In the genomic region with DNA sequence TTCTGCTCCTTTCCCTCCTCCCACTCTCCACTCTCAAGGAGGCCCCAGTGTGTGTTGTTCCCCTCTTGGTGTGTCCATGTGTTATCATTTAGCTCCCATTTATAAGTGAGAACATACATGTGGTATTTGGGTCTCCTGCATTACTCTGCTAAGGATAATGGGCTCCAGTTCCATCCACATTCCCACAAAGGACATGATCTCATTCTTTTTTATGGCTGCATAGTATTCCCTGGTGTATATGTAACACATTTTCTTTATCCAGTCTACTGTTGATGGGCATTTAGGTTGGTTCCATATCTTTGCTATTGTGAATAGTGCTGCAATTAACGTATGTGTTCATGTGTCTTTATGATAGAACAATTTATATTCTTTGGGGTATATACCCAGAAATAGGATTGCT, we compare ENCODE assay signal across 19 cellular contexts.
"Had no signal": no experiment of that assay in that cellular context is flagged by ENCODE, and none has a peak within 500 bp of the region (broad histone marks: within the 10 kb centered on the region; RNA-seq: fewer than 3 reads in every experiment).

No MANE protein-coding gene starts in this region.

- H3K4me1 ChIP-seq: adrenal gland, breast epithelium had no signal

- H3K4me3 ChIP-seq: adrenal gland, breast epithelium, ovary, psoas muscle, skin epidermis, suprapubic skin, transverse colon, uterus had no signal

- H3K9me3 ChIP-seq: adrenal gland, breast epithelium, ovary, psoas muscle, suprapubic skin, transverse colon, uterus had no signal

- H3K9me3 Mint-ChIP-seq: activated T-helper 17 cell treated with anti-CD3 and anti-CD28 coated beads, Interleukin-2, amount 50 U/mL, for 72 hours; memory B cell had no signal

- H3K27me3 Mint-ChIP-seq: memory B cell, naive B cell had no signal

- H3K27ac Mint-ChIP-seq: naive B cell had no signal

- H3K27ac ChIP-seq: adrenal gland, breast epithelium, ovary, psoas muscle, suprapubic skin, transverse colon, uterus had no signal

- H3K4me3 Mint-ChIP-seq: memory B cell, naive B cell had no signal

- DNase-seq: cerebellar nuclear complex; effector CD4-positive, alpha-beta T cell; kidney; naive B cell; psoas muscle; right cardiac atrium; stimulated activated naive CD8-positive, alpha-beta T cell treated with anti-CD3 and anti-CD28 coated beads, Interleukin-15, Interleukin-2, amounts not matched to agents 100 U/mL and 50 U/mL, for 24 hours; transverse colon; uterus had no signal

- H3K27me3 ChIP-seq: adrenal gland, breast epithelium, ovary, suprapubic skin, transverse colon, uterus had no signal

- H3K36me3 ChIP-seq: adrenal gland, breast epithelium, ovary, suprapubic skin, transverse colon, uterus had no signal

- FAIRE-seq: astrocyte, frontal cortex, kidney, TTC549 had no signal

- H3K36me3 Mint-ChIP-seq: naive B cell had no signal

- ATAC-seq: activated T-helper 17 cell treated with anti-CD3 and anti-CD28 coated beads, Interleukin-2, amount 50 U/mL, for 72 hours; psoas muscle; right cardiac atrium; stimulated activated naive CD8-positive, alpha-beta T cell treated with anti-CD3 and anti-CD28 coated beads, Interleukin-15, Interleukin-2, amounts not matched to agents 100 U/mL and 50 U/mL, for 24 hours had no signal
